ENCODE assay signal across 2 cellular contexts in genomic region chr12:45050331-45050750, GRCh38.
TF ChIP-seq lines count a peak whose summit lies in the region.

No MANE protein-coding gene starts in this region.

TF ChIP-seq in GM23338, 12 proteins besides CTCF, POLR2A, EP300 and RAD21 (continued from another document):
- TF ChIP-seq REST (IDR thresholded peaks at IDR 0.05; ENCODE audit: unreplicated experiment) = no peak
- no peak for TF ChIP-seq JUNB (IDR thresholded peaks at IDR 0.05; ENCODE audit: unreplicated experiment)
- TF ChIP-seq ETS1 (IDR thresholded peaks at IDR 0.05) = no peak
- TF ChIP-seq EZH2 (IDR thresholded peaks at IDR 0.05; ENCODE audit: low read depth, unreplicated experiment) = no peak
- no peak for TF ChIP-seq STAT1 (IDR thresholded peaks at IDR 0.05; ENCODE audit: unreplicated experiment)
- no peak for TF ChIP-seq ZNF462 (CRISPR knock-in tag; IDR thresholded peaks at IDR 0.05)
- TF ChIP-seq EZH2phosphoT487 (IDR thresholded peaks at IDR 0.05; ENCODE audit: unreplicated experiment) = no peak
- no peak for TF ChIP-seq NANOG (IDR thresholded peaks at IDR 0.05; ENCODE audit: borderline replicate concordance)
- TF ChIP-seq POLR2AphosphoS5 (IDR thresholded peaks at IDR 0.05; ENCODE audit: low read depth) = no peak
- TF ChIP-seq ZNF114 (CRISPR knock-in tag; IDR thresholded peaks at IDR 0.05) = no peak

TF ChIP-seq in WTC11, 78 proteins besides CTCF, POLR2A, EP300 and RAD21 (continued from another document):
- TF ChIP-seq USF1 (CRISPR knock-in tag; IDR thresholded peaks at IDR 0.05) (0 out of 2 replicates have a peak, but pooled peaks have one; percentile 16), FOXJ3 (CRISPR knock-in tag; IDR thresholded peaks at IDR 0.05; ENCODE audit: borderline replicate concordance) (no peak), HMGXB4 (CRISPR knock-in tag; IDR thresholded peaks at IDR 0.05) (peak; percentile 50; the same call in 1 of the 2 replicates), ZNF423 (CRISPR knock-in tag; IDR thresholded peaks at IDR 0.05) (peak; percentile 17; the same call in 1 of the 2 replicates)
